ENCODE assay signal across 10 cellular contexts in the genomic region with DNA sequence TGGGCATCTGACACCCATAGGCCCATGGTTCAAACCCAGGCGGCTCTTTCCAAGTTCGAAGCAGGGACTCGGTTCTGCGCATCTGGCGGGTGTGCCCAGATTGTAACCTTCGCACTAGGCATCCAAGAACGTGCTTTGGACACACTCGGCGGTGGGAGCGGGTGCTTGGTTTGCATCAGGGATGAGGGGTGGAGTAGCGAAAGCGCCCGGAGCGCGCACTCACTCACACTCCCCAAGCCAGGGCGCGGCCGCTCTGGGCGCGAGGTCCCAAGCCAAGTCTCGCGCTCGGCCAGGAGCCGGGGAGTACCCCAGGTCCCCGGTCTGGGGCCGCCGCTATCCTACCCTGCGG. TPM values are rescaled to one million over a fixed set of nuclear protein-coding genes. Genes with fewer than 3 reads are reported as not detected.
DNase-seq lines count a peak whose midpoint lies in the region; ATAC-seq, FAIRE-seq and TF ChIP-seq lines count a peak whose summit lies in the region.
"Had no signal": no experiment of that assay in that cellular context is flagged by ENCODE, and none has a peak within 500 bp of the region (broad histone marks: within the 10 kb centered on the region; RNA-seq: fewer than 3 reads in every experiment).

No MANE protein-coding gene starts in this region.

- H3K79me1 ChIP-seq in H1 (ENCODE audit: low read depth, low read length) = no peaks in the 10 kb centered on the region
- H3K79me1 ChIP-seq in mesenchymal stem cell (replicated peaks; ENCODE audit: low read length, poor library complexity, severe bottlenecking) = no peaks in the 10 kb centered on the region

- no peaks in the 10 kb centered on the region for H3K36me3 ChIP-seq in MM.1S (replicated peaks; ENCODE audit: insufficient read depth, low read length)
- no peaks in the 10 kb centered on the region for H3K36me3 ChIP-seq in H1 (ENCODE audit: control insufficient read depth in 2 of 4, insufficient read depth in 4 of 4, low read length in 3 of 4)
- H3K36me3 ChIP-seq in mesenchymal stem cell (ENCODE audit: control insufficient read depth in 1 of 2, insufficient read depth in 2 of 2, low read depth in 1 of 2, low read length in 2 of 2) = no peaks in the 10 kb centered on the region
- H3K36me3 ChIP-seq in suprapubic skin = no peaks in the 10 kb centered on the region

- no peak for FAIRE-seq in H1 (lab: Jason Lieb, UNC)

- H2BK15ac ChIP-seq in H1 (ENCODE audit: low read length) = no peak overlapping the region
- no peak overlapping the region for H2BK15ac ChIP-seq in mesenchymal stem cell (ENCODE audit: low read depth, poor library complexity, severe bottlenecking)

- CTCF ChIA-PET in H1 (lab: Charles Lee; ENCODE audit: partially characterized antibody) = interaction anchor here (1.7 kb wide), 1 partner anchor 189 kb away, joined by 4 read pairs; no protein-coding TSS in a partner anchor

- H3K4me1 ChIP-seq in MM.1S (ENCODE audit: low read length) = no peaks in the 10 kb centered on the region
- H3K4me1 ChIP-seq in H1 (replicated peaks in 1 of 4; ENCODE audit: control insufficient read depth in 3 of 4, insufficient read depth in 4 of 4, low read length in 3 of 4) = peaks cover 0 to 6% (median 2%) of the 10 kb centered on the region in 4 experiments; a peak in 5 of 7 replicates
- H3K4me1 ChIP-seq in mesenchymal stem cell (ENCODE audit: control insufficient read depth, insufficient read depth, low read depth, low read length) = peaks cover 16% of the 10 kb centered on the region
- H3K4me1 ChIP-seq in suprapubic skin = peaks cover 18% of the 10 kb centered on the region

- H3K14ac ChIP-seq in H1 (ENCODE audit: insufficient read length) (no peak overlapping the region), mesenchymal stem cell (ENCODE audit: low read length in 2 of 2) (no peak overlapping the region)

- no peaks in the 10 kb centered on the region for H3F3A ChIP-seq in MM.1S (ENCODE audit: insufficient read depth, low read length)

- H2AFZ ChIP-seq in MM.1S (ENCODE audit: low read length) = peak overlapping the region; percentile 91
- peak overlapping the region; percentile 97 for H2AFZ ChIP-seq in H1 (ENCODE audit: low read length)
- H2AFZ ChIP-seq in mesenchymal stem cell (ENCODE audit: low read depth, low read length) = peak overlapping the region; percentile 66

- peak overlapping the region; percentile 83; the same call in 1 of the 2 replicates for H4K8ac ChIP-seq in H1 (ENCODE audit: extremely low read depth, insufficient read depth, low read length)
- no peak overlapping the region for H4K8ac ChIP-seq in mesenchymal stem cell (ENCODE audit: low read length)

- no peak overlapping the region for H3K56ac ChIP-seq in H1 (replicated peaks; ENCODE audit: insufficient read length, low read depth, low read length)

- H2AK5ac ChIP-seq in H1 (ENCODE audit: low read depth, low read length) (no peak overlapping the region), mesenchymal stem cell (ENCODE audit: low read length, severe bottlenecking) (no peak overlapping the region)

- H2BK5ac ChIP-seq in H1 (ENCODE audit: low read depth, low read length) (no peak overlapping the region), mesenchymal stem cell (ENCODE audit: low read depth, low read length, poor library complexity, severe bottlenecking) (no peak overlapping the region)

- H3K27ac ChIP-seq in MM.1S (ENCODE audit: low read length) (no peak overlapping the region), H1 (ENCODE audit: low read depth, low read length) (no peak overlapping the region), mesenchymal stem cell (ENCODE audit: low read length, poor library complexity, severe bottlenecking) (no peak overlapping the region), suprapubic skin (no peak overlapping the region)

- H3K4ac ChIP-seq in H1 (replicated peaks; ENCODE audit: insufficient read length, low read depth, low read length) (no peak overlapping the region), mesenchymal stem cell (ENCODE audit: low read depth in 1 of 2, low read length in 2 of 2) (no peak overlapping the region)

- no peak for TF ChIP-seq CTCF in MM.1S (IDR thresholded peaks at IDR 0.05; ENCODE audit: low read length)
- TF ChIP-seq CTCF in H1 (IDR thresholded peaks at IDR 0.05; ENCODE audit: control extremely low read depth in 1 of 3, insufficient read depth in 1 of 3, low read depth in 1 of 3, low read length in 3 of 3) = no peak
- no peak for TF ChIP-seq CTCF in suprapubic skin (IDR thresholded peaks at IDR 0.05)

- H4K20me1 ChIP-seq in MM.1S (ENCODE audit: insufficient read depth, low read length) = no peaks in the 10 kb centered on the region
- no peaks in the 10 kb centered on the region for H4K20me1 ChIP-seq in H1 (replicated peaks in 1 of 2; ENCODE audit: control insufficient read depth in 1 of 2, insufficient read depth in 2 of 2, low read length in 2 of 2)

- no peak overlapping the region for H3K9ac ChIP-seq in MM.1S (ENCODE audit: low read length)
- H3K9ac ChIP-seq in H1 (replicated peaks in 1 of 4; ENCODE audit: extremely low read depth in 1 of 4, low read depth in 3 of 4, low read length in 3 of 4) = peak overlapping the region in 1 of 4 experiments; percentile 32; a peak in 3 of 7 replicates
- H3K9ac ChIP-seq in mesenchymal stem cell (ENCODE audit: low read length) = no peak overlapping the region

- H3K18ac ChIP-seq in H1 (ENCODE audit: extremely low read depth, low read length) (peak overlapping the region; percentile 60; the same call in 1 of the 2 replicates), mesenchymal stem cell (ENCODE audit: low read depth in 1 of 2, low read length in 2 of 2) (no peak overlapping the region)

- ATAC-seq in GM19328 (IDR thresholded peaks at IDR 0.05; ENCODE audit: unreplicated experiment) = no peak

- no peaks in the 10 kb centered on the region for H3K9me3 ChIP-seq in MM.1S (replicated peaks; ENCODE audit: insufficient read depth, low read length)
- H3K9me3 ChIP-seq in H1 (ENCODE audit: insufficient read depth in 2 of 2, low read depth in 1 of 2, low read length in 1 of 2) = no peaks in the 10 kb centered on the region
- H3K9me3 ChIP-seq in mesenchymal stem cell (ENCODE audit: control insufficient read depth, low read length) = no peaks in the 10 kb centered on the region
- H3K9me3 ChIP-seq in suprapubic skin = no peaks in the 10 kb centered on the region

- H3K4me2 ChIP-seq in MM.1S (ENCODE audit: low read depth, low read length) (peak overlapping the region; percentile 98), H1 (ENCODE audit: insufficient read depth in 1 of 2, low read depth in 2 of 2, low read length in 2 of 2) (peak overlapping the region; percentile 74 to 77), mesenchymal stem cell (ENCODE audit: low read length, poor library complexity, severe bottlenecking) (peak overlapping the region; percentile 98)

- peak overlapping the region; percentile 39; the same call in 1 of the 2 replicates for H2BK12ac ChIP-seq in H1 (ENCODE audit: low read depth, low read length)
- no peak overlapping the region for H2BK12ac ChIP-seq in mesenchymal stem cell (ENCODE audit: low read length in 2 of 2)

- TF ChIP-seq POLR2A in H1 (IDR thresholded peaks at IDR 0.05; ENCODE audit: control extremely low read depth in 1 of 2, low read depth in 2 of 2, low read length in 2 of 2) (no peak), suprapubic skin (IDR thresholded peaks at IDR 0.05) (no peak)

- H3K79me2 ChIP-seq in MM.1S (ENCODE audit: low read length) = no peaks in the 10 kb centered on the region
- H3K79me2 ChIP-seq in H1 (ENCODE audit: control insufficient read depth in 1 of 2, insufficient read depth in 2 of 2, low read length in 2 of 2) = no peaks in the 10 kb centered on the region

- H3K27me3 ChIP-seq in MM.1S (replicated peaks; ENCODE audit: insufficient read depth, low read length) = no peaks in the 10 kb centered on the region
- H3K27me3 ChIP-seq in H1 (replicated peaks in 1 of 4; ENCODE audit: control insufficient read depth in 3 of 4, extremely low read depth in 1 of 4, insufficient read depth in 3 of 4, low read length in 3 of 4) = peaks cover 9 to 42% (median 25%) of the 10 kb centered on the region in 4 experiments
- H3K27me3 ChIP-seq in mesenchymal stem cell (ENCODE audit: control insufficient read depth in 1 of 2, insufficient read depth in 1 of 2, low read length in 2 of 2) = peaks cover 50 to 61% of the 10 kb centered on the region in 2 experiments
- H3K27me3 ChIP-seq in suprapubic skin = peaks cover 30% of the 10 kb centered on the region

- H3K4me3 ChIP-seq in MM.1S (ENCODE audit: low read length) = peak overlapping the region; percentile 69
- peak overlapping the region; percentile 67 to 81 (median 70) for H3K4me3 ChIP-seq in H1 (ENCODE audit: extremely low read depth in 1 of 4, insufficient read depth in 2 of 4, low read depth in 3 of 4, low read length in 4 of 4)
- H3K4me3 ChIP-seq in mesenchymal stem cell (ENCODE audit: insufficient read depth in 1 of 2, low read depth in 1 of 2, low read length in 2 of 2) = peak overlapping the region; percentile 55 to 75
- peak overlapping the region; percentile 64 for H3K4me3 ChIP-seq in suprapubic skin

- H3K23ac ChIP-seq in H1 (ENCODE audit: insufficient read length) = no peak overlapping the region
- H3K23ac ChIP-seq in mesenchymal stem cell (ENCODE audit: low read length in 2 of 2) = no peak overlapping the region

- TF ChIP-seq RAD21 in H1 (IDR thresholded peaks at IDR 0.05 in 1 of 2, conservative IDR thresholded peaks at IDR 0.05 in 1 of 2; ENCODE audit: low read depth in 2 of 2, low read length in 2 of 2) = no peak

- H4K91ac ChIP-seq in H1 (replicated peaks; ENCODE audit: insufficient read length, low read length) (no peak overlapping the region), mesenchymal stem cell (ENCODE audit: low read length) (no peak overlapping the region)

- no peak overlapping the region for H4K5ac ChIP-seq in H1 (ENCODE audit: insufficient read length, low read depth, low read length)

- no peak for DNase-seq in MM.1S
- no peak for DNase-seq in H1 (ENCODE audit: low read depth in 1 of 2, low spot score in 2 of 2)
- DNase-seq in mesenchymal stem cell = no peak
- DNase-seq in suprapubic skin (ENCODE audit: low spot score in 2 of 2) = no peak
- no peak for DNase-seq in SKM-1 (lab: John Stamatoyannopoulos, UW; ENCODE audit: unreplicated experiment)
- DNase-seq in stimulated activated CD4-positive, alpha-beta T cell treated with anti-CD3 and anti-CD28 coated beads, Interleukin-4, amount 100 ng/mL, for 24 hours = no peak
- DNase-seq in activated T-cell treated with anti-CD3 and anti-CD28 coated beads, Interleukin-2, amount 50 U/mL, for 48 hours = no peak
- DNase-seq: activated CD8-positive, alpha-beta memory T cell treated with anti-CD3 and anti-CD28 coated beads, Interleukin-2, amount 10 ng/mL, durations not matched to agents 7 days and 5 days; NCI-H1436 treated with DMSO at 0.1 percent for 48 hours had no signal

- 4% methylated on average over 28 of the region's 28 CpGs; no CpG with 5 or more reads in 1 of the 2 experiments for whole genome bisulfite sequencing in H1 (ENCODE audit: extremely low coverage in 1 of 2, insufficient coverage in 1 of 2, insufficient read length in 1 of 2, insufficient replicate concordance in 2 of 2, low coverage in 1 of 2, low lambda C conversion rate in 2 of 2, missing lambda C conversion rate in 1 of 2), 2 experiments
- WGBS in mesenchymal stem cell = 15% methylated on average over 10 of the region's 28 CpGs
- WGBS in suprapubic skin = 9% methylated on average over 10 of the region's 28 CpGs

- H2BK120ac ChIP-seq in H1 (replicated peaks; ENCODE audit: low read depth, low read length) (no peak overlapping the region), mesenchymal stem cell (ENCODE audit: low read depth, low read length) (no peak overlapping the region)

- no peaks in the 10 kb centered on the region for H3K9me2 ChIP-seq in MM.1S (replicated peaks; ENCODE audit: insufficient read depth, low read length)

- TF ChIP-seq EP300 in H1 (IDR thresholded peaks at IDR 0.05; ENCODE audit: borderline replicate concordance in 1 of 2, low read depth in 2 of 2, low read length in 2 of 2) (no peak), suprapubic skin (IDR thresholded peaks at IDR 0.05) (no peak)

- POLR2A ChIA-PET in H1 (lab: Charles Lee; ENCODE audit: partially characterized antibody) = no interaction called here

- H3K23me2 ChIP-seq in H1 (ENCODE audit: low read depth, low read length) = peaks cover 17% of the 10 kb centered on the region

- no peak overlapping the region for H2BK20ac ChIP-seq in H1 (ENCODE audit: low read length)

RNA-seq across cellular contexts. Expression of a gene that starts 0.2 kb away (rescaled TPM):
- total RNA-seq in H1 (2021; fragmentation: NEBNext Ultra II Directional; extraction: Animal tissue kit (Norgen Biotek cat#: 25700)) = 2.4 and 2.9 TPM in 2 replicates
- 1.3 and 1.5 TPM in 2 replicates for polyA plus RNA-seq in H1 (2011; rRNA removed)
- polyA plus RNA-seq in H1 (2011; cell fraction: cytosol; rRNA removed) = 1.4 TPM
- 1.6 TPM for polyA plus RNA-seq in H1 (2011; cell fraction: nucleus; rRNA removed)
- polyA plus RNA-seq in H1 (2012, experiment 1 of 2) = 0.88 to 1.4 TPM (median 1.3 TPM) in 4 replicates
- 0.42 TPM for polyA plus RNA-seq in H1 (2012, experiment 2 of 2)
- polyA plus RNA-seq in H1 (2013, experiment 1 of 2) = 0.97 TPM
- 1.3 TPM for polyA plus RNA-seq in H1 (2013, experiment 2 of 2)
- 4.8 and 5.6 TPM in 2 replicates for polyA minus RNA-seq in H1 (2011; rRNA and poly(A)+ RNA removed)
- polyA minus RNA-seq in H1 (2011; cell fraction: cytosol; rRNA and poly(A)+ RNA removed) = 2.7 TPM
- polyA minus RNA-seq in H1 (2011; cell fraction: nucleus; rRNA and poly(A)+ RNA removed) = 3.8 TPM
- polyA plus RNA-seq in mesenchymal stem cell (2013, experiment 1 of 2) = not detected
- polyA plus RNA-seq in mesenchymal stem cell (2013, experiment 2 of 2) = not detected
- 1 to 10 TPM in 1 of 4 donors, under 1 TPM in 3; 0.24 to 2.1 (median 0.52) TPM for total RNA-seq in suprapubic skin
- total RNA-seq: activated CD8-positive, alpha-beta memory T cell treated with anti-CD3 and anti-CD28 coated beads, Interleukin-2, amount 10 ng/mL, durations not matched to agents 7 days and 5 days had no signal
